In the genomic region with DNA sequence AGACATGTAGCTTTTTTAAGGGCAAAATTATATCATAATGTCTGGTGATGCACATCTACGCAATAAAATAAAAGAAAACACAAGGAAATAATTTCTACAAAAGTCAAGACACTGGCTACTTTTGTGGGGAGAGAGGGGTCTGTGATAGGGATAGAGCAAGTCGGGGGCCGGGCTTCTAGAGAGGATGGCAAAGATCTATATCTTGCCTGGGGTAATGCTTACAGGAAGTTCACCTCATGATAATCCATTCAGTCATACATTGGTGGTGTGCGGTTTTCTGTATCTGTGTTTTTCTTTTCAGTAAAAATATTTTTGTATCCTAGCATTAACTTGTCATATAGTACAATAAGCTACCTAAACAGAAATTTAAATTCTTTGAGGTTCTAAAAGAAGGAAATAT, we compare ENCODE assay signal across 27 cellular contexts.
"Had no signal": no experiment of that assay in that cellular context is flagged by ENCODE, and none has a peak within 500 bp of the region (broad histone marks: within the 10 kb centered on the region; RNA-seq: fewer than 3 reads in every experiment).

No MANE protein-coding gene starts in this region.

- H3K4me3 Mint-ChIP-seq: activated CD4-positive, alpha-beta memory T cell treated with anti-CD3 and anti-CD28 coated beads for 36 hours; activated naive CD4-positive, alpha-beta T cell treated with anti-CD3 and anti-CD28 coated beads for 36 hours; activated naive CD8-positive, alpha-beta T cell; activated T-cell treated with anti-CD3 and anti-CD28 coated beads, Interleukin-2, amount 50 U/mL, for 4 hours; brain; central memory CD8-positive, alpha-beta T cell; IgD-negative memory B cell; WTC11 had no signal

- ATAC-seq: activated T-cell treated with anti-CD3 and anti-CD28 coated beads, Interleukin-2, amount 50 U/mL, for 4 hours; WTC11 had no signal

- H3K27me3 Mint-ChIP-seq: activated CD4-positive, alpha-beta memory T cell treated with anti-CD3 and anti-CD28 coated beads for 36 hours; brain; central memory CD8-positive, alpha-beta T cell; IgD-negative memory B cell had no signal

- H3K9me3 Mint-ChIP-seq: activated CD4-positive, alpha-beta memory T cell treated with anti-CD3 and anti-CD28 coated beads for 36 hours; activated naive CD4-positive, alpha-beta T cell treated with anti-CD3 and anti-CD28 coated beads for 36 hours; activated T-cell treated with anti-CD3 and anti-CD28 coated beads, Interleukin-2, amount 50 U/mL, for 4 hours; brain; WTC11 had no signal

- H3K4me1 ChIP-seq: Peyer's patch, SJSA1 had no signal

- H3K27ac Mint-ChIP-seq: activated CD4-positive, alpha-beta memory T cell treated with anti-CD3 and anti-CD28 coated beads for 36 hours; activated naive CD4-positive, alpha-beta T cell treated with anti-CD3 and anti-CD28 coated beads for 36 hours; activated naive CD8-positive, alpha-beta T cell; brain; IgD-negative memory B cell; WTC11 had no signal

- H3K27me3 ChIP-seq: Peyer's patch, SJSA1 had no signal

- H3K4me1 Mint-ChIP-seq: brain; central memory CD8-positive, alpha-beta T cell; IgD-negative memory B cell; WTC11 had no signal

- H3K4me3 ChIP-seq: Peyer's patch, SJSA1 had no signal

- H3K9me3 ChIP-seq: Peyer's patch, SJSA1 had no signal

- DNase-seq: activated CD4-positive, alpha-beta memory T cell treated with anti-CD3 and anti-CD28 coated beads for 36 hours; activated CD4-positive, alpha-beta T cell treated with anti-CD3 and anti-CD28 coated beads for 48 hours; activated CD4-positive, CD25-positive, alpha-beta regulatory T cell treated with anti-CD3 and anti-CD28 coated beads, Interleukin-2, amount 50 U/mL, for 72 hours; activated CD8-positive, alpha-beta memory T cell treated with anti-CD3 and anti-CD28 coated beads for 24 hours; activated gamma-delta T cell; activated naive CD4-positive, alpha-beta T cell treated with anti-CD3 and anti-CD28 coated beads for 36 hours; activated T-cell treated with anti-CD3 and anti-CD28 coated beads, Interleukin-2, amount 50 U/mL, for 4 hours; amygdala; Kasumi-1; NCI-H1048; NCI-H146; NCI-H187 treated with DMSO at 0.1 percent for 48 hours; NCI-H2081 treated with DMSO at 0.1 percent for 48 hours; NCI-H2227 treated with DMSO at 0.1 percent for 48 hours; NCI-H446 treated with DMSO at 0.1 percent for 48 hours; NCI-H524 treated with DMSO at 0.1 percent for 48 hours; NCI-H748 treated with DMSO at 0.1 percent for 48 hours; OCI-M1; Peyer's patch; SHP77 had no signal

- FAIRE-seq: astrocyte had no signal

- H3K36me3 ChIP-seq: Peyer's patch, SJSA1 had no signal

- H3K36me3 Mint-ChIP-seq: activated CD4-positive, alpha-beta memory T cell treated with anti-CD3 and anti-CD28 coated beads for 36 hours; activated naive CD8-positive, alpha-beta T cell; brain; WTC11 had no signal

- H3K27ac ChIP-seq: Peyer's patch, SJSA1 had no signal
